9 cellular contexts compared by ENCODE assay signal in genomic region chr2:65383571-65384488, GRCh38. TPM values are rescaled to one million over a fixed set of nuclear protein-coding genes. Genes with fewer than 3 reads are reported as not detected.
DNase-seq lines count a peak whose midpoint lies in the region; ATAC-seq and TF ChIP-seq lines count a peak whose summit lies in the region.
"Had no signal": no experiment of that assay in that cellular context is flagged by ENCODE, and none has a peak within 500 bp of the region (broad histone marks: within the 10 kb centered on the region; RNA-seq: fewer than 3 reads in every experiment).

No MANE protein-coding gene starts in this region.

- H3K4me3 Mint-ChIP-seq in stimulated activated naive CD8-positive, alpha-beta T cell treated with anti-CD3 and anti-CD28 coated beads, Interleukin-15, amount 100 ng/mL, for 72 hours: no peak overlapping the region

- H3K4me1 Mint-ChIP-seq in stimulated activated naive CD8-positive, alpha-beta T cell treated with anti-CD3 and anti-CD28 coated beads, Interleukin-15, amount 100 ng/mL, for 72 hours: peaks cover 68% of the 10 kb centered on the region

- H3K27me3 Mint-ChIP-seq in stimulated activated naive CD8-positive, alpha-beta T cell treated with anti-CD3 and anti-CD28 coated beads, Interleukin-15, amount 100 ng/mL, for 72 hours: peaks cover 83% of the 10 kb centered on the region

- no peaks in the 10 kb centered on the region for H3K9me3 ChIP-seq in duodenal mucosa (ENCODE audit: control insufficient read depth in 1 of 2, low read length in 2 of 2)
- H3K9me3 ChIP-seq in muscle layer of duodenum (ENCODE audit: control insufficient read depth in 1 of 2, low read length in 2 of 2): no peaks in the 10 kb centered on the region
- no peaks in the 10 kb centered on the region for H3K9me3 ChIP-seq in vagina
- H3K9me3 ChIP-seq: SJSA1 had no signal

- H3K27me3 ChIP-seq in duodenal mucosa (ENCODE audit: control insufficient read depth in 1 of 2, insufficient read depth in 2 of 2, low read length in 2 of 2) (no peaks in the 10 kb centered on the region), muscle layer of duodenum (ENCODE audit: low read depth, low read length) (no peaks in the 10 kb centered on the region), vagina (no peaks in the 10 kb centered on the region)
- H3K27me3 ChIP-seq: SJSA1 had no signal

- no peak for TF ChIP-seq POLR2A in vagina (IDR thresholded peaks at IDR 0.05)

- H3K36me3 ChIP-seq in duodenal mucosa (ENCODE audit: control insufficient read depth in 1 of 2, insufficient read depth in 2 of 2, low read length in 2 of 2) (no peaks in the 10 kb centered on the region), muscle layer of duodenum (ENCODE audit: control insufficient read depth in 1 of 2, insufficient read depth in 2 of 2, low read length in 2 of 2) (no peaks in the 10 kb centered on the region), vagina (no peaks in the 10 kb centered on the region)

- H3K4me1 ChIP-seq in duodenal mucosa (ENCODE audit: control insufficient read depth in 1 of 2, insufficient read depth in 2 of 2, low read length in 2 of 2) (peaks cover 44 to 71% of the 10 kb centered on the region in 2 donors), muscle layer of duodenum (ENCODE audit: control insufficient read depth in 1 of 2, insufficient read depth in 2 of 2, low read length in 2 of 2) (peaks cover 18 to 36% of the 10 kb centered on the region in 2 donors), vagina (peaks cover 78% of the 10 kb centered on the region)

- H3K9ac ChIP-seq in duodenal mucosa (ENCODE audit: low read depth in 1 of 2, low read length in 2 of 2): peak overlapping the region in 1 of 2 donors; percentile 20

- no peaks in the 10 kb centered on the region for H3K9me3 Mint-ChIP-seq in stimulated activated naive CD8-positive, alpha-beta T cell treated with anti-CD3 and anti-CD28 coated beads, Interleukin-15, amount 100 ng/mL, for 72 hours

- H3K27ac Mint-ChIP-seq in stimulated activated naive CD8-positive, alpha-beta T cell treated with anti-CD3 and anti-CD28 coated beads, Interleukin-15, amount 100 ng/mL, for 72 hours: peak overlapping the region in 1 of 2 donors; percentile 61

- DNase-seq in Right ventricle myocardium inferior (ENCODE audit: missing footprints) (peak; percentile 64), cardiac septum (ENCODE audit: low spot score) (no peak), vagina (ENCODE audit: extremely low spot score in 2 of 2) (no peak), T-helper 9 cell (no peak)
- no peak for DNase-seq in stimulated activated naive CD8-positive, alpha-beta T cell treated with anti-CD3 and anti-CD28 coated beads, Interleukin-15, amount 100 ng/mL, for 72 hours

- intact Hi-C loops in Right ventricle myocardium inferior (cut with DNase I): loop anchor here (2.0 to 5.0 kb wide), 2 partner anchors 47 to 72 kb away; no protein-coding TSS in a partner anchor
- intact Hi-C loops in cardiac septum (cut with DNase I): loop anchor here (5.0 kb wide), 1 partner anchor 72 kb away; no protein-coding TSS in a partner anchor
- intact Hi-C loops in vagina (cut with DNase I): no loop called here

- no peak for TF ChIP-seq CTCF in vagina (IDR thresholded peaks at IDR 0.05)

- peak overlapping the region; percentile 34 to 44 for H3K4me3 ChIP-seq in duodenal mucosa (ENCODE audit: low read depth in 1 of 2, low read length in 2 of 2)
- H3K4me3 ChIP-seq in muscle layer of duodenum (ENCODE audit: low read depth in 1 of 2, low read length in 2 of 2): peak overlapping the region in 1 of 2 donors; percentile 25
- no peak overlapping the region for H3K4me3 ChIP-seq in vagina
- H3K4me3 ChIP-seq: SJSA1 had no signal

- H3K27ac ChIP-seq in duodenal mucosa (ENCODE audit: low read depth, low read length): peak overlapping the region; percentile 42
- peak overlapping the region; percentile 26 for H3K27ac ChIP-seq in muscle layer of duodenum (ENCODE audit: low read length)
- peak overlapping the region; percentile 75 for H3K27ac ChIP-seq in vagina

- ATAC-seq in Right ventricle myocardium inferior: no peak
- no peak for ATAC-seq in stimulated activated naive CD8-positive, alpha-beta T cell treated with anti-CD3 and anti-CD28 coated beads, Interleukin-15, amount 100 ng/mL, for 72 hours
- ATAC-seq in HG02885 (IDR thresholded peaks at IDR 0.05; ENCODE audit: poor library complexity, unreplicated experiment): no peak

RNA-seq across cellular contexts. Expression of gene SPRED2, which starts 48.6 kb away (rescaled TPM):
- total RNA-seq in Right ventricle myocardium inferior (14.0 TPM), cardiac septum (22.0 TPM), vagina (18.4 TPM)

Comparison
In these comparisons a context has a peak if more than half of its experiments do, and no peak if none do; other contexts are left out.
1. H3K4me3 ChIP-seq: peak in duodenal mucosa (2 of 2); none in vagina (0 of 2).
2. Peak in every context shown above with its lines, with median percentiles within 50 percentile points of each other: H3K27ac ChIP-seq.